In the genomic region with DNA sequence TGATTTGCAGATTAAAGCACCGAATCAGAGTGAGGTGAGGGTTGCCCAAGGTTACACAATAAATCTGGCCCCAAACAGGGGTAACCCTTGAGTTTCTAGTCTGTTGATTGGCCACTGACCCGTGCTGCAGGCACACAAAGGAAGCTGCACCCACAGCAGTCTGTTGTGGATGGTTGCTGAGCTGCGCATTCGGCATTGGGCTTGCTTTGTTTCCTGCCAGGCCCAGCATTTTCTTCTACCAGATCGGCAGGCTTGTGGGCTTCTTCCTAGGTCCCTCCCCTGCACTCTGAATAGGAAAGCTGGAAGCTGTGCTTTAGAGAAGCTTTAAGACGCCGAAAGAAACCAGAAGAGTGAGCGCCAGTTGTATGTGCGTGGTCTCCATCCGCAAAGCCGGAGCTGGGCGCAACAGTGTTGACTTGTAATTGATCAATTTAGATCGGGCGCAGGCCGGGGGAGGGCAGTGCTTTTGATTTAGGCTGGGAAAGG, we compare ENCODE assay signal across 8 cellular contexts. TPM values are rescaled to one million over a fixed set of nuclear protein-coding genes. Genes with fewer than 3 reads are reported as not detected.
DNase-seq lines count a peak whose midpoint lies in the region; ATAC-seq and TF ChIP-seq lines count a peak whose summit lies in the region.

No MANE protein-coding gene starts in this region.

- DNase-seq in NCI-H146 (lab: John Stamatoyannopoulos, UW) (peak; percentile 44), NCI-H146 treated with DMSO at 0.1 percent for 48 hours (lab: John Stamatoyannopoulos, UW; ENCODE audit: unreplicated experiment) (no peak), colonic mucosa (no peak), thoracic aorta (ENCODE audit: low spot score) (no peak), T-helper 2 cell (no peak)
- DNase-seq in activated CD4-positive, alpha-beta T cell treated with anti-CD3 and anti-CD28 coated beads for 4 hours, result no peak

- intact Hi-C loops in colonic mucosa (cut with DNase I), result no loop called here

- H3K9me3 ChIP-seq in colonic mucosa, result no peaks in the 10 kb centered on the region
- H3K9me3 ChIP-seq in thoracic aorta, result no peaks in the 10 kb centered on the region

- H3K9ac ChIP-seq in colonic mucosa (ENCODE audit: low read depth in 2 of 2, low read length in 2 of 2), result peak overlapping the region in 1 of 2 donors; percentile 60

- H3K27me3 ChIP-seq in colonic mucosa (no peaks in the 10 kb centered on the region), layer of hippocampus (ENCODE audit: control insufficient read depth, insufficient read depth, low read length) (no peaks in the 10 kb centered on the region), thoracic aorta (replicated peaks; ENCODE audit: insufficient read depth) (no peaks in the 10 kb centered on the region)

- TF ChIP-seq CTCF in colonic mucosa (IDR thresholded peaks at IDR 0.05) (no peak), thoracic aorta (IDR thresholded peaks at IDR 0.05) (no peak)

- H3K36me3 ChIP-seq in colonic mucosa, result no peaks in the 10 kb centered on the region
- H3K36me3 ChIP-seq in thoracic aorta, result no peaks in the 10 kb centered on the region

- H3K27ac ChIP-seq in colonic mucosa (peak overlapping the region; percentile 79), layer of hippocampus (ENCODE audit: low read depth, low read length) (peak overlapping the region; percentile 24), thoracic aorta (no peak overlapping the region)

- H3K4me3 ChIP-seq in colonic mucosa, result no peak overlapping the region
- H3K4me3 ChIP-seq in thoracic aorta, result peak overlapping the region; percentile 33

- ATAC-seq in thoracic aorta (ENCODE audit: insufficient number of reproducible peaks, low FRiP score, low read depth) (no peak), GM21447 (IDR thresholded peaks at IDR 0.05; ENCODE audit: unreplicated experiment) (no peak)

- peaks cover 15% of the 10 kb centered on the region for H3K4me1 ChIP-seq in colonic mucosa
- H3K4me1 ChIP-seq in thoracic aorta (ENCODE audit: control insufficient read depth in 1 of 2, low read depth in 2 of 2), result peaks cover 0 to 7% of the 10 kb centered on the region in 2 donors

RNA-seq across cellular contexts. Expression of a gene that starts 12.1 kb away (rescaled TPM):
- total RNA-seq in colonic mucosa (100 to 1,000 TPM in 1 of 2 donors, 10 to 100 TPM in 1; 43.1 to 108 TPM), thoracic aorta (1 to 10 TPM; 3.1 to 7.5 TPM)

Comparison
In these comparisons a context has a peak if more than half of its experiments do, and no peak if none do; other contexts are left out.
1. H3K27ac ChIP-seq: peak in colonic mucosa (single experiment) and layer of hippocampus (single experiment); none in thoracic aorta (0 of 2).
2. RNA of a gene that starts 12.1 kb away (total RNA-seq): 43.1 to 108 TPM in colonic mucosa; 3.1 to 7.5 TPM in thoracic aorta; every median in the first group is over 4 times any median in the second.